1 cellular context compared by ENCODE assay signal in the genomic region with DNA sequence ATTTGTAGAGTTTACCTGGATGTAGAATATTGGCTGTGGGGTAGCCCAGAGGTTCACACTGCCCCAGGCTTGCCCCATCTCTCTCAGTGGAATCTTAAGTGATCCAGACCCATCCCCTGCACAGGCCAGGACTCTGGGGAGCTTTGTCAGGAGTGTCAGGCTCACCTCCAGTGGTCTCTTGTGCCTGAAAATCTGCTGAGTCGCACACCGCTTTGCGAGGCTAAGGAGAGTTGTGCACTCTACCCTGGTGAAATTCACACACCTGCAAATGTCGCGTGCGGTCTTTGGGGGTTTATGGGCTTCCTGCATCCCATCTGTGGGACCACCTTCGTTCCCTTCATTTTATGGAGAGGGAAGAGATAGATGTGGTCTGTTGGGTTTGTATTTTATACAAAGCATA.
TF ChIP-seq lines count a peak whose summit lies in the region.

No MANE protein-coding gene starts in this region.

TF ChIP-seq in H1, 55 proteins besides CTCF, POLR2A, EP300 and RAD21:
- peak; percentile 34; the same call in 1 of the 2 replicates for TF ChIP-seq BACH1 (IDR thresholded peaks at IDR 0.05; ENCODE audit: low read length)
- TF ChIP-seq TAF7 (optimal IDR thresholded peaks at IDR 0.05; ENCODE audit: borderline replicate concordance, low read depth, low read length) = no peak
- no peak for TF ChIP-seq RXRA (IDR thresholded peaks at IDR 0.05; ENCODE audit: insufficient read depth, low read depth, low read length)
- no peak for TF ChIP-seq EGR1 (IDR thresholded peaks at IDR 0.05; ENCODE audit: borderline replicate concordance, low read depth, low read length)
- TF ChIP-seq CBX5 (IDR thresholded peaks at IDR 0.05; ENCODE audit: low read depth, low read length) = no peak
- TF ChIP-seq MAFK (IDR thresholded peaks at IDR 0.05; ENCODE audit: low read depth, low read length) = peak; percentile 23; the same call in 1 of the 2 replicates
- TF ChIP-seq KDM1A (IDR thresholded peaks at IDR 0.05; ENCODE audit: borderline replicate concordance, low read length) = no peak
- TF ChIP-seq SRF (IDR thresholded peaks at IDR 0.05; ENCODE audit: low read depth, low read length) = no peak
